10 cellular contexts compared by ENCODE assay signal in genomic region chr13:50990050-50990449, GRCh38.
DNase-seq lines count a peak whose midpoint lies in the region; FAIRE-seq and TF ChIP-seq lines count a peak whose summit lies in the region.
"Had no signal": no experiment of that assay in that cellular context is flagged by ENCODE, and none has a peak within 500 bp of the region (broad histone marks: within the 10 kb centered on the region; RNA-seq: fewer than 3 reads in every experiment).

No MANE protein-coding gene starts in this region.

- no peaks in the 10 kb centered on the region for H3K79me2 ChIP-seq in H1 (ENCODE audit: control insufficient read depth in 1 of 2, insufficient read depth in 2 of 2, low read length in 2 of 2)

- H2AK5ac ChIP-seq in H1 (ENCODE audit: low read depth, low read length): no peak overlapping the region

- peak; percentile 28 for FAIRE-seq in H1 (lab: Jason Lieb, UNC)

- H3K9me3 ChIP-seq in BLaER1 (no peaks in the 10 kb centered on the region), H1 (ENCODE audit: insufficient read depth in 2 of 2, low read depth in 1 of 2, low read length in 1 of 2) (no peaks in the 10 kb centered on the region)

- H3K9me3 Mint-ChIP-seq in nephron: peaks cover 3% of the 10 kb centered on the region

- H2BK120ac ChIP-seq in H1 (replicated peaks; ENCODE audit: low read depth, low read length): no peak overlapping the region

- POLR2A ChIA-PET in H1 (lab: Charles Lee; ENCODE audit: partially characterized antibody): interaction anchor here (1.4 to 2.5 kb wide), 2 partner anchors 8 to 11 kb away, joined by 6 to 12 read pairs; no protein-coding TSS in a partner anchor

- H3K23ac ChIP-seq in H1 (ENCODE audit: insufficient read length): no peak overlapping the region

- no peak overlapping the region for H2BK12ac ChIP-seq in H1 (ENCODE audit: low read depth, low read length)

- H3K9ac ChIP-seq in BLaER1 (peak overlapping the region; percentile 75), H1 (replicated peaks in 1 of 4; ENCODE audit: extremely low read depth in 1 of 4, low read depth in 3 of 4, low read length in 3 of 4) (no peak overlapping the region)

- CTCF ChIA-PET in H1 (lab: Charles Lee; ENCODE audit: partially characterized antibody): interaction anchor here (0.6 to 5.0 kb wide), 22 partner anchors 9 to 1068 kb away, joined by 3 to 25 read pairs (median 3); no protein-coding TSS in a partner anchor

- H3K79me1 ChIP-seq in H1 (ENCODE audit: low read depth, low read length): no peaks in the 10 kb centered on the region

- H3K27ac ChIP-seq in BLaER1 (peak overlapping the region; percentile 90), H1 (ENCODE audit: low read depth, low read length) (no peak overlapping the region)

- 78% methylated on average over 5 of the region's 5 CpGs; no CpG with 5 or more reads in 1 of the 2 experiments for WGBS in H1 (ENCODE audit: extremely low coverage in 1 of 2, insufficient coverage in 1 of 2, insufficient read length in 1 of 2, insufficient replicate concordance in 2 of 2, low coverage in 1 of 2, low lambda C conversion rate in 2 of 2, missing lambda C conversion rate in 1 of 2), 2 experiments

- H3K4me1 ChIP-seq in BLaER1 (peaks cover 67% of the 10 kb centered on the region), H1 (replicated peaks in 1 of 4; ENCODE audit: control insufficient read depth in 3 of 4, insufficient read depth in 4 of 4, low read length in 3 of 4) (peaks cover 0 to 12% (median 8%) of the 10 kb centered on the region in 4 experiments)

- no peak overlapping the region for H4K91ac ChIP-seq in H1 (replicated peaks; ENCODE audit: insufficient read length, low read length)

- no peak for TF ChIP-seq RAD21 in H1 (IDR thresholded peaks at IDR 0.05 in 1 of 2, conservative IDR thresholded peaks at IDR 0.05 in 1 of 2; ENCODE audit: low read depth in 2 of 2, low read length in 2 of 2)

- H4K5ac ChIP-seq in H1 (ENCODE audit: insufficient read length, low read depth, low read length): no peak overlapping the region

- no peak overlapping the region for H2BK20ac ChIP-seq in H1 (ENCODE audit: low read length)

- H3K27me3 ChIP-seq in BLaER1 (no peaks in the 10 kb centered on the region), H1 (replicated peaks in 1 of 4; ENCODE audit: control insufficient read depth in 3 of 4, extremely low read depth in 1 of 4, insufficient read depth in 3 of 4, low read length in 3 of 4) (peaks cover 0 to 7% (median 5%) of the 10 kb centered on the region in 4 experiments; a peak in 3 of 7 replicates)

- TF ChIP-seq CTCF in H1 (IDR thresholded peaks at IDR 0.05; ENCODE audit: control extremely low read depth in 1 of 3, insufficient read depth in 1 of 3, low read depth in 1 of 3, low read length in 3 of 3) (no peak), nephron (IDR thresholded peaks at IDR 0.05; ENCODE audit: unreplicated experiment in 3 of 3) (no peak)

- H2AFZ ChIP-seq in H1 (ENCODE audit: low read length): no peak overlapping the region

- H3K23me2 ChIP-seq in H1 (ENCODE audit: low read depth, low read length): no peaks in the 10 kb centered on the region

- peaks cover 4% of the 10 kb centered on the region for H3K36me3 Mint-ChIP-seq in nephron (ENCODE audit: low read depth)

- peak overlapping the region; percentile 88 for H3K4me2 ChIP-seq in BLaER1
- H3K4me2 ChIP-seq in H1 (ENCODE audit: insufficient read depth in 1 of 2, low read depth in 2 of 2, low read length in 2 of 2): no peak overlapping the region; a peak in 1 of 4 replicates

- H3K27me3 Mint-ChIP-seq in nephron (ENCODE audit: low read depth): peaks cover 6% of the 10 kb centered on the region

- H4K8ac ChIP-seq in H1 (ENCODE audit: extremely low read depth, insufficient read depth, low read length): no peak overlapping the region

- H2BK5ac ChIP-seq in H1 (ENCODE audit: low read depth, low read length): no peak overlapping the region

- DNase-seq in NCI-H2081 treated with DMSO at 0.1 percent for 48 hours (lab: John Stamatoyannopoulos, UW): peak; percentile 50
- DNase-seq in H1 (ENCODE audit: low read depth in 1 of 2, low spot score in 2 of 2): no peak
- no peak for DNase-seq in NAMALWA (ENCODE audit: low spot score)
- no peak for DNase-seq in DMS 273 treated with DMSO at 0.1 percent for 48 hours (lab: John Stamatoyannopoulos, UW)
- DNase-seq in hippocampal formation (lab: John Stamatoyannopoulos, UW): no peak
- DNase-seq in activated CD8-positive, alpha-beta memory T cell treated with anti-CD3 and anti-CD28 coated beads for 24 hours: no peak
- DNase-seq: Calu3, NCI-H2029 had no signal

- no peak for TF ChIP-seq EP300 in H1 (IDR thresholded peaks at IDR 0.05; ENCODE audit: borderline replicate concordance in 1 of 2, low read depth in 2 of 2, low read length in 2 of 2)

- TF ChIP-seq POLR2A in H1 (IDR thresholded peaks at IDR 0.05; ENCODE audit: control extremely low read depth in 1 of 2, low read depth in 2 of 2, low read length in 2 of 2): no peak

- H4K20me1 ChIP-seq in BLaER1 (no peaks in the 10 kb centered on the region), H1 (replicated peaks in 1 of 2; ENCODE audit: control insufficient read depth in 1 of 2, insufficient read depth in 2 of 2, low read length in 2 of 2) (peaks cover 0 to 1% of the 10 kb centered on the region in 2 experiments)

- peaks cover 65% of the 10 kb centered on the region for H3K4me1 Mint-ChIP-seq in nephron

- peak overlapping the region; percentile 19 to 86 (median 57) for H3K27ac Mint-ChIP-seq in nephron

- no peak overlapping the region for H3K4me3 Mint-ChIP-seq in nephron

- peak overlapping the region; percentile 48 for H3K4me3 ChIP-seq in BLaER1
- no peak overlapping the region for H3K4me3 ChIP-seq in H1 (ENCODE audit: extremely low read depth in 1 of 4, insufficient read depth in 2 of 4, low read depth in 3 of 4, low read length in 4 of 4)

- H3K14ac ChIP-seq in H1 (ENCODE audit: insufficient read length): no peak overlapping the region

- no peak overlapping the region for H3K56ac ChIP-seq in H1 (replicated peaks; ENCODE audit: insufficient read length, low read depth, low read length)

- no peaks in the 10 kb centered on the region for H3K36me3 ChIP-seq in BLaER1
- H3K36me3 ChIP-seq in H1 (ENCODE audit: control insufficient read depth in 2 of 4, insufficient read depth in 4 of 4, low read length in 3 of 4): no peaks in the 10 kb centered on the region

- H2BK15ac ChIP-seq in H1 (ENCODE audit: low read length): no peak overlapping the region

- no peak overlapping the region for H3K18ac ChIP-seq in H1 (ENCODE audit: extremely low read depth, low read length)

- no peak overlapping the region for H3K4ac ChIP-seq in H1 (replicated peaks; ENCODE audit: insufficient read length, low read depth, low read length)

TF ChIP-seq in H1, 55 proteins besides CTCF, POLR2A, EP300 and RAD21:
- no peak for TF ChIP-seq POU5F1 (IDR thresholded peaks at IDR 0.05; ENCODE audit: low read depth, low read length)
- TF ChIP-seq SP1 (IDR thresholded peaks at IDR 0.05; ENCODE audit: low read depth, low read length): no peak
- TF ChIP-seq NRF1 (IDR thresholded peaks at IDR 0.05; ENCODE audit: low read depth, low read length): no peak
- TF ChIP-seq BRCA1 (IDR thresholded peaks at IDR 0.05; ENCODE audit: low read depth, low read length): no peak
- TF ChIP-seq FOSL1 (IDR thresholded peaks at IDR 0.05; ENCODE audit: insufficient read depth, low read depth, low read length): no peak
- no peak for TF ChIP-seq HDAC6 (IDR thresholded peaks at IDR 0.05; ENCODE audit: low read depth, low read length)
- TF ChIP-seq CEBPB (IDR thresholded peaks at IDR 0.05; ENCODE audit: low read depth, low read length): no peak
- TF ChIP-seq CTBP2 (IDR thresholded peaks at IDR 0.05; ENCODE audit: borderline replicate concordance, insufficient read depth, insufficient read length, low read length): no peak
- no peak for TF ChIP-seq SAP30 (IDR thresholded peaks at IDR 0.05; ENCODE audit: insufficient read depth, insufficient replicate concordance, low read length)
- no peak for TF ChIP-seq BACH1 (IDR thresholded peaks at IDR 0.05; ENCODE audit: low read length)
- no peak for TF ChIP-seq ZNF274 (IDR thresholded peaks at IDR 0.05; ENCODE audit: borderline replicate concordance, extremely low read depth, low read length)
- TF ChIP-seq EGR1 (IDR thresholded peaks at IDR 0.05; ENCODE audit: borderline replicate concordance, low read depth, low read length): no peak
- TF ChIP-seq CHD2 (IDR thresholded peaks at IDR 0.05; ENCODE audit: low read length): no peak
- no peak for TF ChIP-seq JUND (IDR thresholded peaks at IDR 0.05; ENCODE audit: low read length)
- no peak for TF ChIP-seq TCF12 (IDR thresholded peaks at IDR 0.05; ENCODE audit: low read depth, low read length)
- TF ChIP-seq NANOG (IDR thresholded peaks at IDR 0.05; ENCODE audit: insufficient read depth, low read depth, low read length, poor library complexity, severe bottlenecking): no peak
